Comparison of ENCODE assay signal across 1 cellular context in the genomic region with DNA sequence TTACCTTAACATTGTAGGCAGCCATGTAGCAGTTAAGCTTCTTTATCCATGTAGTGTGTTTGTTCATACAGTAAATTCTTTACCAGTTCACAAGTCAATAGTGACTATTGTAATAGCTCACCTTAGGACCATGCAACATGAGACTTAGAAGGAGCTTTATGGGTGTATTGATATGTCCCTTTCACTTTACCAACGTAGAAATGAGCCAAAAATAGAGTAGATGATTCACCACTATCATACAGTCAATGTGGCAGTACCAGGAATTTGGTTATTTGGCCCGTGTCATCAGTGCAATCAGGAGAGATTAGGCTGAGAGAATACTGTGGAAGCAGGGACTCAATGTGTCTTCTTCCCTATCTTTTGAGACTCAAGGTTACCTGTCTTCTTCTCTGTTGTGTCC.
TF ChIP-seq lines count a peak whose summit lies in the region.

No MANE protein-coding gene starts in this region.

TF ChIP-seq in neural cell, 6 proteins besides CTCF, POLR2A, EP300 and RAD21 (continued from another document):
- no peak for TF ChIP-seq REST (IDR thresholded peaks at IDR 0.05; ENCODE audit: borderline replicate concordance)
- no peak for TF ChIP-seq EZH2 (IDR thresholded peaks at IDR 0.05; ENCODE audit: borderline replicate concordance, insufficient read depth, low read length, poor library complexity, severe bottlenecking)
